In genomic region chr18:44685296-44685695, GRCh38 we compare ENCODE assay signal across 1 cellular context.
TF ChIP-seq lines count a peak whose summit lies in the region.

No MANE protein-coding gene starts in this region.

TF ChIP-seq in GM23338, 12 proteins besides CTCF, POLR2A, EP300 and RAD21 (continued from another document):
- TF ChIP-seq REST (IDR thresholded peaks at IDR 0.05; ENCODE audit: unreplicated experiment) (no peak), JUNB (IDR thresholded peaks at IDR 0.05; ENCODE audit: unreplicated experiment) (no peak), ETS1 (IDR thresholded peaks at IDR 0.05) (no peak), ZNF114 (CRISPR knock-in tag; IDR thresholded peaks at IDR 0.05) (no peak), NANOG (IDR thresholded peaks at IDR 0.05; ENCODE audit: borderline replicate concordance) (no peak), EZH2 (IDR thresholded peaks at IDR 0.05; ENCODE audit: low read depth, unreplicated experiment) (no peak), ZNF331 (CRISPR knock-in tag; IDR thresholded peaks at IDR 0.05; ENCODE audit: low read depth) (no peak), STAT1 (IDR thresholded peaks at IDR 0.05; ENCODE audit: unreplicated experiment) (no peak), CREB1 (CRISPR knock-in tag; IDR thresholded peaks at IDR 0.05; ENCODE audit: low read depth) (no peak)
